Comparison of ENCODE assay signal across 19 cellular contexts in genomic region chr18:13984080-13984479, GRCh38.
"Had no signal": no experiment of that assay in that cellular context is flagged by ENCODE, and none has a peak within 500 bp of the region (broad histone marks: within the 10 kb centered on the region; RNA-seq: fewer than 3 reads in every experiment).

No MANE protein-coding gene starts in this region.

- DNase-seq: effector memory CD8-positive, alpha-beta T cell; esophagus squamous epithelium; foreskin fibroblast; glutamatergic neuron; islet precursor cell; mucosa of descending colon; naive thymus-derived CD8-positive, alpha-beta T cell; spleen; stimulated activated CD4-positive, alpha-beta T cell treated with anti-CD3 and anti-CD28 coated beads, Interleukin-15, amount 100 ng/mL, for 24 hours; stimulated activated CD4-positive, alpha-beta T cell treated with anti-CD3 and anti-CD28 coated beads, Interleukin-1b, Interleukin-23, amount 100 ng/mL, for 48 hours; stimulated activated CD4-positive, alpha-beta T cell treated with anti-CD3 and anti-CD28 coated beads, Interleukin-4, amount 100 ng/mL, for 24 hours; tibial artery; upper lobe of left lung had no signal

- H3K36me3 ChIP-seq: esophagus squamous epithelium, gastroesophageal sphincter, neutrophil, spleen, tibial artery, upper lobe of left lung had no signal

- H3K4me1 ChIP-seq: esophagus squamous epithelium, gastroesophageal sphincter, spleen, tibial artery, upper lobe of left lung had no signal

- H3K4me3 ChIP-seq: esophagus squamous epithelium, gastroesophageal sphincter, mucosa of descending colon, spleen, tibial artery, upper lobe of left lung had no signal

- ATAC-seq: effector memory CD8-positive, alpha-beta T cell; gastroesophageal sphincter; left lobe of liver; mucosa of descending colon; naive thymus-derived CD8-positive, alpha-beta T cell; sciatic nerve; stimulated activated memory B cell treated with anti-CD40 and anti-IgM and Interleukin-4, amounts not matched to agents 10 μg/mL and 1 μg/mL and 100 μg/mL, for 72 hours had no signal

- H3K9me3 ChIP-seq: esophagus squamous epithelium, gastroesophageal sphincter, mucosa of descending colon, neutrophil, spleen, tibial artery, upper lobe of left lung had no signal

- H3K27me3 ChIP-seq: esophagus squamous epithelium, gastroesophageal sphincter, neutrophil, tibial artery, upper lobe of left lung had no signal

- H3K27ac ChIP-seq: epithelial cell of prostate, esophagus squamous epithelium, gastroesophageal sphincter, neutrophil, spleen, tibial artery, upper lobe of left lung had no signal
